9 cellular contexts compared by ENCODE assay signal in the genomic region with DNA sequence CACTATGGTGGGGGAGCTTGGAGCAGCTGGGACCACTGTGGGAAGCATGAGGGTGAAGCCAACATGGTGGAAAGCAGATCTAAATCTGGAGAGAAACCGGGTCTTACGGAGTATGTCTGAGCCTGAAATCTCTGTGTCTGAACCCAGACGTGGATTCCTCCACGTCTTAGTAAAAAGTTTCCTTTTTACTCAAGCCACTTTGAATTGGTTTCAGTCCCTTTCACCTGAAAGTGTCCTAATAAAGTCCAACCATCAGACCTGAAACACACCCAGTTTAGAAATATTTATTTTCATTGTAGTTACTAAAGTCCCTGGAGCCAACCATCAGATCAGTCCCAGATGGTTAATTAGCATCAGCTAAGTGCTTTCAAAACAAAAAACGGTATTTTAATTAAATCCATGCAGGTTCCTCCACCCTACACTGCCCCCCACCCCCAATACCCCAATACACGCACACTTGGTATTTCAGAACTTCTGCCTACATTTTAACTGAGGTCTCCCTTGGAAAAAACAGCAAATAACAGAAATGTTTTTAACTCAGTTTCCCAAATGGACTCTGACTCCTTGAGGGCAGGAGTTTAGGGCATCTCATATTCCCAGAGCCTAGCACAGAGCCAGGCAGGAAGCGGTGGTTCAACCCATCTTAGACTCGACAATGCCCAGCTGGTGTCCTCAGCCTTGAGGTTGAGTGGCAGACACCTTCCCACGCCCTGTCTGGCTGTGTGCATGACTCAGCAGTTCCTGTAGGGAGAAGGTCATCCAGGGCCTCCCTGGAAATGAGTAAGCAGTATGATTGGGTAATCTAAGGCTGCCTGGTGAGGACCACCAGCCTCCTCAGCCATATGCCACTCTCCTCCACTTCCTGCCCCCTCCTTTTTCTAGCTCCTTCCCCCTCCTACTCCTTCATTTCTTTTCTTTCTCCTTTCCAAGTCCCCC.
DNase-seq lines count a peak whose midpoint lies in the region; ATAC-seq lines count a peak whose summit lies in the region.
"Had no signal": no experiment of that assay in that cellular context is flagged by ENCODE, and none has a peak within 500 bp of the region (broad histone marks: within the 10 kb centered on the region; RNA-seq: fewer than 3 reads in every experiment).

No MANE protein-coding gene starts in this region.

- DNase-seq in AML-193 (lab: John Stamatoyannopoulos, UW) (peak; percentile 79 to 82), HCEC 1CT (peak; percentile 99), SK-MEL-5 (ENCODE audit: low read depth, low spot score) (peak; percentile 12), fibroblast of the conjunctiva (ENCODE audit: low read depth) (peak; percentile 92), OCI-M2 (lab: John Stamatoyannopoulos, UW; ENCODE audit: unreplicated experiment) (no peak)
- DNase-seq in stimulated activated CD8-positive, alpha-beta memory T cell treated with anti-CD3 and anti-CD28 coated beads, Interleukin-2, amount 100 ng/mL, for 48 hours (ENCODE audit: low read depth in 2 of 2): peak; percentile 16 to 28
- no peak for DNase-seq in activated T-helper 1 cell treated with anti-CD3 and anti-CD28 coated beads, Interleukin-12 subunit alpha, Interleukin-12 subunit beta, Interleukin-2, Interleukin-4 antibody, amounts not matched to agents 30 ng/mL and 10 ng/mL and 1 ng/mL, durations not matched to agents 14 hours and 24 hours and 36 hours (ENCODE audit: low spot score)

- H3K27ac Mint-ChIP-seq in activated T-helper 1 cell treated with anti-CD3 and anti-CD28 coated beads, Interleukin-12 subunit alpha, Interleukin-12 subunit beta, Interleukin-2, Interleukin-4 antibody, amounts not matched to agents 30 ng/mL and 10 ng/mL and 1 ng/mL, durations not matched to agents 14 hours and 24 hours and 36 hours: no peak overlapping the region
- H3K27ac Mint-ChIP-seq: dendritic cell treated with granulocyte-macrophage colony-stimulating factor and Interleukin-4, amounts not matched to agents 40 ng/mL and 50 ng/mL, for 4 days had no signal

- H3K27me3 Mint-ChIP-seq in activated T-helper 1 cell treated with anti-CD3 and anti-CD28 coated beads, Interleukin-12 subunit alpha, Interleukin-12 subunit beta, Interleukin-2, Interleukin-4 antibody, amounts not matched to agents 30 ng/mL and 10 ng/mL and 1 ng/mL, durations not matched to agents 14 hours and 24 hours and 36 hours (ENCODE audit: insufficient read depth): peaks cover 6% of the 10 kb centered on the region

- no peaks in the 10 kb centered on the region for H3K36me3 Mint-ChIP-seq in activated T-helper 1 cell treated with anti-CD3 and anti-CD28 coated beads, Interleukin-12 subunit alpha, Interleukin-12 subunit beta, Interleukin-2, Interleukin-4 antibody, amounts not matched to agents 30 ng/mL and 10 ng/mL and 1 ng/mL, durations not matched to agents 14 hours and 24 hours and 36 hours (ENCODE audit: low read depth)

- in situ Hi-C loops in SK-MEL-5 (cut with HindIII; ENCODE audit: low pct_unique_long_range_greater_than_20kb, low sequenced_read_pairs): no loop called here

- H3K4me1 Mint-ChIP-seq in activated T-helper 1 cell treated with anti-CD3 and anti-CD28 coated beads, Interleukin-12 subunit alpha, Interleukin-12 subunit beta, Interleukin-2, Interleukin-4 antibody, amounts not matched to agents 30 ng/mL and 10 ng/mL and 1 ng/mL, durations not matched to agents 14 hours and 24 hours and 36 hours (ENCODE audit: low read depth): no peaks in the 10 kb centered on the region

- no peak for ATAC-seq in GM19455 (IDR thresholded peaks at IDR 0.05; ENCODE audit: unreplicated experiment)

- intact Hi-C loops in activated T-helper 1 cell treated with anti-CD3 and anti-CD28 coated beads, Interleukin-12 subunit alpha, Interleukin-12 subunit beta, Interleukin-2, Interleukin-4 antibody, amounts not matched to agents 30 ng/mL and 10 ng/mL and 1 ng/mL, durations not matched to agents 14 hours and 24 hours and 36 hours (cut with micrococcal nuclease): no loop called here

- no peaks in the 10 kb centered on the region for H3K9me3 Mint-ChIP-seq in activated T-helper 1 cell treated with anti-CD3 and anti-CD28 coated beads, Interleukin-12 subunit alpha, Interleukin-12 subunit beta, Interleukin-2, Interleukin-4 antibody, amounts not matched to agents 30 ng/mL and 10 ng/mL and 1 ng/mL, durations not matched to agents 14 hours and 24 hours and 36 hours

- H3K4me3 Mint-ChIP-seq in activated T-helper 1 cell treated with anti-CD3 and anti-CD28 coated beads, Interleukin-12 subunit alpha, Interleukin-12 subunit beta, Interleukin-2, Interleukin-4 antibody, amounts not matched to agents 30 ng/mL and 10 ng/mL and 1 ng/mL, durations not matched to agents 14 hours and 24 hours and 36 hours: no peak overlapping the region
- H3K4me3 Mint-ChIP-seq: dendritic cell treated with granulocyte-macrophage colony-stimulating factor and Interleukin-4, amounts not matched to agents 40 ng/mL and 50 ng/mL, for 4 days had no signal

Comparison
In these comparisons a context has a peak if more than half of its experiments do, and no peak if none do; other contexts are left out.
1. DNase-seq: peak in AML-193 (2 of 2), HCEC 1CT (single experiment), SK-MEL-5 (single experiment), fibroblast of the conjunctiva (single experiment) and stimulated activated CD8-positive, alpha-beta memory T cell treated with anti-CD3 and anti-CD28 coated beads, Interleukin-2, amount 100 ng/mL, for 48 hours (2 of 2); none in OCI-M2 (single experiment) and activated T-helper 1 cell treated with anti-CD3 and anti-CD28 coated beads, Interleukin-12 subunit alpha, Interleukin-12 subunit beta, Interleukin-2, Interleukin-4 antibody, amounts not matched to agents 30 ng/mL and 10 ng/mL and 1 ng/mL, durations not matched to agents 14 hours and 24 hours and 36 hours (single experiment).